Comparison of ENCODE assay signal across 25 cellular contexts in genomic region chr4:95778666-95779065, GRCh38.
DNase-seq lines count a peak whose midpoint lies in the region; ATAC-seq, FAIRE-seq and TF ChIP-seq lines count a peak whose summit lies in the region.
"Had no signal": no experiment of that assay in that cellular context is flagged by ENCODE, and none has a peak within 500 bp of the region (broad histone marks: within the 10 kb centered on the region; RNA-seq: fewer than 3 reads in every experiment).

No MANE protein-coding gene starts in this region.

- H2AFZ ChIP-seq in HepG2 (ENCODE audit: low read length), result no peak overlapping the region
- no peak overlapping the region for H2AFZ ChIP-seq in PC-3 (ENCODE audit: low read length)

- no peak for TF ChIP-seq RAD21 in HepG2 (CRISPR knock-in tag; IDR thresholded peaks at IDR 0.05)

- no peak overlapping the region for H3K27ac ChIP-seq in HepG2 (ENCODE audit: extremely low read length, insufficient read depth, low read length)
- H3K27ac ChIP-seq in right lobe of liver, result no peak overlapping the region
- H3K27ac ChIP-seq in PC-3 (ENCODE audit: low read length), result no peak overlapping the region
- H3K27ac ChIP-seq: 22Rv1, BLaER1 had no signal

- POLR2A ChIA-PET in HepG2 (lab: Yijun Ruan, JAX) (no interaction called here), PC-3 (lab: Charles Lee; ENCODE audit: unreplicated experiment) (no interaction called here)

- in situ Hi-C loops in HepG2 (cut with HindIII; ENCODE audit: extremely low pct_ligation_motif_present, low pct_unique_long_range_greater_than_20kb), result no loop called here

- ATAC-seq in HepG2 (no peak), right lobe of liver (no peak), PC-3 (no peak)
- no peak for ATAC-seq in stimulated activated memory B cell treated with anti-CD40 and anti-IgM and Interleukin-4, amounts not matched to agents 10 μg/mL and 1 μg/mL and 100 μg/mL, for 72 hours
- ATAC-seq: GM12878 had no signal

- BruUV-seq in HepG2 (replicated peaks; lab: Mats Ljungman, UMichigan), result no TSS peak
- no TSS peak for BruUV-seq in PC-3 (replicated peaks; lab: Mats Ljungman, UMichigan)

- no peak overlapping the region for H3K4me2 ChIP-seq in HepG2 (ENCODE audit: low read depth, low read length)
- peak overlapping the region; percentile 44; the same call in 1 of the 2 replicates for H3K4me2 ChIP-seq in PC-3 (ENCODE audit: low read length)
- H3K4me2 ChIP-seq: BLaER1 had no signal

- no peaks in the 10 kb centered on the region for H3K4me1 ChIP-seq in HepG2 (ENCODE audit: insufficient read depth, low read length)
- H3K4me1 ChIP-seq in right lobe of liver, result no peaks in the 10 kb centered on the region
- H3K4me1 ChIP-seq in PC-3 (ENCODE audit: insufficient read depth, low read length), result peaks cover 13% of the 10 kb centered on the region
- H3K4me1 ChIP-seq: BE2C, BLaER1 had no signal

- TF ChIP-seq EP300 in HepG2 (IDR thresholded peaks at IDR 0.05; ENCODE audit: low read depth in 2 of 2, low read length in 2 of 2), result no peak
- no peak for TF ChIP-seq EP300 in HepG2 (CRISPR knock-in tag; IDR thresholded peaks at IDR 0.05; ENCODE audit: borderline replicate concordance)

- H4K20me1 ChIP-seq in HepG2 (ENCODE audit: insufficient read depth, low read length) (no peaks in the 10 kb centered on the region), PC-3 (ENCODE audit: low read length) (no peaks in the 10 kb centered on the region)
- H4K20me1 ChIP-seq: BLaER1 had no signal

- no peaks in the 10 kb centered on the region for H3K27me3 Mint-ChIP-seq in activated T-cell treated with anti-CD3 and anti-CD28 coated beads, Interleukin-2, amount 50 U/mL, for 24 hours
- no peaks in the 10 kb centered on the region for H3K27me3 Mint-ChIP-seq in stimulated activated memory B cell treated with anti-CD40 and anti-IgM and Interleukin-4, amounts not matched to agents 10 μg/mL and 1 μg/mL and 100 μg/mL, for 72 hours
- H3K27me3 Mint-ChIP-seq: CD4-positive, alpha-beta memory T cell; CD4-positive, CD25-positive, alpha-beta regulatory T cell had no signal

- CTCF ChIA-PET in HepG2 (lab: Yijun Ruan, JAX; ENCODE audit: low intra/inter-chr PET ratio, low total read pairs) (no interaction called here), PC-3 (lab: Charles Lee) (no interaction called here)

- no peaks in the 10 kb centered on the region for H3K36me3 ChIP-seq in HepG2 (replicated peaks in 1 of 2; ENCODE audit: control insufficient read depth in 1 of 2, insufficient read depth in 2 of 2, low read length in 2 of 2)
- H3K36me3 ChIP-seq in right lobe of liver, result no peaks in the 10 kb centered on the region
- no peaks in the 10 kb centered on the region for H3K36me3 ChIP-seq in PC-3 (ENCODE audit: low read depth, low read length)
- H3K36me3 ChIP-seq: BE2C, BLaER1 had no signal

- TF ChIP-seq POLR2A in HepG2 (IDR thresholded peaks at IDR 0.05; ENCODE audit: insufficient read depth in 1 of 2, low read depth in 2 of 2, low read length in 2 of 2), result no peak
- no peak for TF ChIP-seq POLR2A in right lobe of liver (IDR thresholded peaks at IDR 0.05)

- H3K9me2 ChIP-seq in PC-3 (replicated peaks; ENCODE audit: low read length), result no peaks in the 10 kb centered on the region

- H3F3A ChIP-seq in PC-3 (ENCODE audit: low read length, unreplicated experiment), result no peaks in the 10 kb centered on the region

- no peaks in the 10 kb centered on the region for H3K4me1 Mint-ChIP-seq in activated T-cell treated with anti-CD3 and anti-CD28 coated beads, Interleukin-2, amount 50 U/mL, for 24 hours (ENCODE audit: low read depth)
- no peaks in the 10 kb centered on the region for H3K4me1 Mint-ChIP-seq in stimulated activated memory B cell treated with anti-CD40 and anti-IgM and Interleukin-4, amounts not matched to agents 10 μg/mL and 1 μg/mL and 100 μg/mL, for 72 hours
- H3K4me1 Mint-ChIP-seq: CD14-positive monocyte; CD4-positive, alpha-beta memory T cell; CD4-positive, CD25-positive, alpha-beta regulatory T cell; CD8-positive, alpha-beta memory T cell had no signal

- no peak overlapping the region for H3K4me3 Mint-ChIP-seq in activated T-cell treated with anti-CD3 and anti-CD28 coated beads, Interleukin-2, amount 50 U/mL, for 24 hours
- H3K4me3 Mint-ChIP-seq in stimulated activated memory B cell treated with anti-CD40 and anti-IgM and Interleukin-4, amounts not matched to agents 10 μg/mL and 1 μg/mL and 100 μg/mL, for 72 hours, result no peak overlapping the region
- H3K4me3 Mint-ChIP-seq: CD14-positive monocyte; CD4-positive, alpha-beta memory T cell; CD4-positive, CD25-positive, alpha-beta regulatory T cell; CD8-positive, alpha-beta memory T cell had no signal

- H3K27me3 ChIP-seq in HepG2 (ENCODE audit: control insufficient read depth in 1 of 2, insufficient read depth in 2 of 2, low read length in 2 of 2) (no peaks in the 10 kb centered on the region; a peak in 1 of 5 replicates), right lobe of liver (no peaks in the 10 kb centered on the region), PC-3 (ENCODE audit: low read length) (no peaks in the 10 kb centered on the region)
- H3K27me3 ChIP-seq: BE2C, BLaER1 had no signal

- H3K9ac ChIP-seq in HepG2 (ENCODE audit: insufficient read depth, low read depth, low read length) (no peak overlapping the region), PC-3 (ENCODE audit: low read length) (no peak overlapping the region)
- H3K9ac ChIP-seq: BLaER1 had no signal

- TF ChIP-seq CTCF in HepG2 (CRISPR knock-in tag; IDR thresholded peaks at IDR 0.05), result no peak
- no peak for TF ChIP-seq CTCF in right lobe of liver (IDR thresholded peaks at IDR 0.05)
- no peak for TF ChIP-seq CTCF in PC-3 (conservative IDR thresholded peaks at IDR 0.05; ENCODE audit: low read depth, low read length)

- H3K36me3 Mint-ChIP-seq in activated T-cell treated with anti-CD3 and anti-CD28 coated beads, Interleukin-2, amount 50 U/mL, for 24 hours (ENCODE audit: low read depth), result no peaks in the 10 kb centered on the region
- H3K36me3 Mint-ChIP-seq in stimulated activated memory B cell treated with anti-CD40 and anti-IgM and Interleukin-4, amounts not matched to agents 10 μg/mL and 1 μg/mL and 100 μg/mL, for 72 hours, result no peaks in the 10 kb centered on the region
- H3K36me3 Mint-ChIP-seq: CD14-positive monocyte; CD4-positive, alpha-beta memory T cell; CD4-positive, CD25-positive, alpha-beta regulatory T cell; CD8-positive, alpha-beta memory T cell had no signal

- H3K27ac Mint-ChIP-seq in activated T-cell treated with anti-CD3 and anti-CD28 coated beads, Interleukin-2, amount 50 U/mL, for 24 hours, result no peak overlapping the region
- no peak overlapping the region for H3K27ac Mint-ChIP-seq in stimulated activated memory B cell treated with anti-CD40 and anti-IgM and Interleukin-4, amounts not matched to agents 10 μg/mL and 1 μg/mL and 100 μg/mL, for 72 hours
- H3K27ac Mint-ChIP-seq: CD14-positive monocyte; CD4-positive, alpha-beta memory T cell; CD4-positive, CD25-positive, alpha-beta regulatory T cell; CD8-positive, alpha-beta memory T cell had no signal

- H3K9me3 ChIP-seq in HepG2 (ENCODE audit: low read length) (peaks cover 49% of the 10 kb centered on the region), right lobe of liver (no peaks in the 10 kb centered on the region), PC-3 (ENCODE audit: low read length) (no peaks in the 10 kb centered on the region)
- H3K9me3 ChIP-seq: BE2C, BLaER1 had no signal

- H3K4me3 ChIP-seq in HepG2 (replicated peaks in 1 of 3; ENCODE audit: insufficient read depth in 1 of 3, low read depth in 2 of 3, low read length in 3 of 3) (no peak overlapping the region), right lobe of liver (no peak overlapping the region), PC-3 (ENCODE audit: low read length) (no peak overlapping the region)
- H3K4me3 ChIP-seq: BLaER1, GM12878 had no signal

- peaks cover 7% of the 10 kb centered on the region for H3K9me3 Mint-ChIP-seq in activated T-cell treated with anti-CD3 and anti-CD28 coated beads, Interleukin-2, amount 50 U/mL, for 24 hours
- H3K9me3 Mint-ChIP-seq in stimulated activated memory B cell treated with anti-CD40 and anti-IgM and Interleukin-4, amounts not matched to agents 10 μg/mL and 1 μg/mL and 100 μg/mL, for 72 hours, result peaks cover 4% of the 10 kb centered on the region

- DNase-seq in HepG2 (ENCODE audit: low spot score) (no peak), right lobe of liver (no peak), PC-3 (no peak)
- DNase-seq in activated T-cell treated with anti-CD3 and anti-CD28 coated beads, Interleukin-2, amount 50 U/mL, for 24 hours, result no peak
- DNase-seq: ACHN; BE2C; C1 segment of cervical spinal cord; CD4-positive, alpha-beta memory T cell; CD4-positive, CD25-positive, alpha-beta regulatory T cell; CD8-positive, alpha-beta memory T cell; COR-L47; DMS 273 treated with DMSO at 0.1 percent for 48 hours; DMS153; DMS53; DMS79; DND-41; EL; GDM1 had no signal

- intact Hi-C loops in HepG2 (cut with micrococcal nuclease; ENCODE audit: unreplicated experiment) (no loop called here), right lobe of liver (cut with DNase I) (no loop called here), PC-3 (cut with micrococcal nuclease) (loop anchor here (1.0 kb wide), 1 partner anchor 17 kb away; no protein-coding TSS in a partner anchor)

- no peaks in the 10 kb centered on the region for H3K79me2 ChIP-seq in HepG2 (ENCODE audit: insufficient read depth, low read length)
- no peaks in the 10 kb centered on the region for H3K79me2 ChIP-seq in PC-3 (ENCODE audit: low read length)

- FAIRE-seq in HepG2 (lab: Jason Lieb, UNC), result no peak
- FAIRE-seq: GM12878, GM12892, GM18507 had no signal

TF ChIP-seq in HepG2, 621 proteins besides CTCF, POLR2A, EP300 and RAD21 (continues in another document):
- TF ChIP-seq HINFP (CRISPR knock-in tag; IDR thresholded peaks at IDR 0.05; ENCODE audit: low read depth), result no peak
